In genomic region chr11:113435190-113435968, GRCh38 we compare ENCODE assay signal across 37 cellular contexts. TPM values are rescaled to one million over a fixed set of nuclear protein-coding genes. Genes with fewer than 3 reads are reported as not detected.
"Had no signal": no experiment of that assay in that cellular context is flagged by ENCODE, and none has a peak within 500 bp of the region (broad histone marks: within the 10 kb centered on the region; RNA-seq: fewer than 3 reads in every experiment).

No MANE protein-coding gene starts in this region.

- H3K27me3 ChIP-seq: brain microvascular endothelial cell, cardiac muscle cell, SJCRH30 had no signal

- H3K4me3 Mint-ChIP-seq: activated CD4-positive, alpha-beta memory T cell treated with anti-CD3 and anti-CD28 coated beads, Interleukin-2, amount 10 ng/mL, durations not matched to agents 7 days and 5 days; activated CD8-positive, alpha-beta memory T cell treated with anti-CD3 and anti-CD28 coated beads, Interleukin-2, amount 10 ng/mL, durations not matched to agents 7 days and 5 days; activated naive CD4-positive, alpha-beta T cell treated with anti-CD3 and anti-CD28 coated beads, Interleukin-2, amount 10 ng/mL, durations not matched to agents 7 days and 5 days; activated naive CD8-positive, alpha-beta T cell; activated naive CD8-positive, alpha-beta T cell treated with anti-CD3 and anti-CD28 coated beads, Interleukin-2, amount 50 U/mL, for 24 hours had no signal

- H3K27ac Mint-ChIP-seq: activated CD4-positive, alpha-beta memory T cell treated with anti-CD3 and anti-CD28 coated beads, Interleukin-2, amount 10 ng/mL, durations not matched to agents 7 days and 5 days; activated CD8-positive, alpha-beta memory T cell treated with anti-CD3 and anti-CD28 coated beads, Interleukin-2, amount 10 ng/mL, durations not matched to agents 7 days and 5 days; activated naive CD4-positive, alpha-beta T cell treated with anti-CD3 and anti-CD28 coated beads, Interleukin-2, amount 10 ng/mL, durations not matched to agents 7 days and 5 days; activated naive CD8-positive, alpha-beta T cell; activated naive CD8-positive, alpha-beta T cell treated with anti-CD3 and anti-CD28 coated beads, Interleukin-2, amount 50 U/mL, for 24 hours had no signal

- H3K9me3 Mint-ChIP-seq: activated CD4-positive, alpha-beta memory T cell treated with anti-CD3 and anti-CD28 coated beads, Interleukin-2, amount 10 ng/mL, durations not matched to agents 7 days and 5 days; activated naive CD4-positive, alpha-beta T cell treated with anti-CD3 and anti-CD28 coated beads, Interleukin-2, amount 10 ng/mL, durations not matched to agents 7 days and 5 days; activated naive CD8-positive, alpha-beta T cell treated with anti-CD3 and anti-CD28 coated beads, Interleukin-2, amount 50 U/mL, for 24 hours had no signal

- H3K27ac ChIP-seq: brain microvascular endothelial cell, cardiac muscle cell, SJCRH30, SK-N-MC, WERI-Rb-1 had no signal

- ATAC-seq: activated CD8-positive, alpha-beta memory T cell treated with anti-CD3 and anti-CD28 coated beads, Interleukin-2, amount 10 ng/mL, durations not matched to agents 7 days and 5 days; activated naive CD8-positive, alpha-beta T cell treated with anti-CD3 and anti-CD28 coated beads, Interleukin-2, amount 50 U/mL, for 24 hours had no signal

- DNase-seq: activated CD4-positive, alpha-beta memory T cell treated with anti-CD3 and anti-CD28 coated beads, Interleukin-2, amount 10 ng/mL, durations not matched to agents 7 days and 5 days; activated CD4-positive, alpha-beta T cell treated with anti-CD3 and anti-CD28 coated beads for 1 hour; activated CD4-positive, alpha-beta T cell treated with anti-CD3 and anti-CD28 coated beads for 48 hours; activated CD4-positive, CD25-positive, alpha-beta regulatory T cell; activated CD8-positive, alpha-beta memory T cell treated with anti-CD3 and anti-CD28 coated beads for 24 hours; activated CD8-positive, alpha-beta memory T cell treated with anti-CD3 and anti-CD28 coated beads, Interleukin-2, amount 10 ng/mL, durations not matched to agents 7 days and 5 days; activated CD8-positive, alpha-beta memory T cell treated with anti-CD3 and anti-CD28 coated beads, Interleukin-2, amount 50 U/mL, for 48 hours; activated effector memory CD4-positive, alpha-beta T cell treated with Interleukin-2 at 50 U/mL for 16 hours; activated naive CD4-positive, alpha-beta T cell treated with anti-CD3 and anti-CD28 coated beads, Interleukin-2, amount 10 ng/mL, durations not matched to agents 7 days and 5 days; activated naive CD8-positive, alpha-beta T cell treated with anti-CD3 and anti-CD28 coated beads, Interleukin-2, amount 50 U/mL, for 24 hours; activated T-cell treated with anti-CD3 and anti-CD28 coated beads, Interleukin-2, amount 50 U/mL, for 48 hours; brain microvascular endothelial cell; Kasumi-1; KG1; MM.1S; MV-4-11; NCI-H1092; NCI-H1417; NCI-H146; NCI-H187; NCI-H2029 treated with DMSO at 0.1 percent for 48 hours; NCI-H2107; NCI-H2171; NCI-H510A; NCI-H526; NCI-H748 treated with DMSO at 0.1 percent for 48 hours; NK-92 treated with Interleukin-12 subunit alpha and Interleukin-12 subunit beta, amount 100 ng/mL, for 24 hours; OCI-M1; SHP77; SJCRH30; T1000; WERI-Rb-1 had no signal

- H3K27me3 Mint-ChIP-seq: activated naive CD8-positive, alpha-beta T cell had no signal

- H3K4me1 Mint-ChIP-seq: activated naive CD4-positive, alpha-beta T cell treated with anti-CD3 and anti-CD28 coated beads, Interleukin-2, amount 10 ng/mL, durations not matched to agents 7 days and 5 days; activated naive CD8-positive, alpha-beta T cell treated with anti-CD3 and anti-CD28 coated beads, Interleukin-2, amount 50 U/mL, for 24 hours had no signal

- H3K9me3 ChIP-seq: SJCRH30 had no signal

- H3K36me3 ChIP-seq: brain microvascular endothelial cell, cardiac muscle cell, SJCRH30, WERI-Rb-1 had no signal

- H3K36me3 Mint-ChIP-seq: activated CD8-positive, alpha-beta memory T cell treated with anti-CD3 and anti-CD28 coated beads, Interleukin-2, amount 10 ng/mL, durations not matched to agents 7 days and 5 days; activated naive CD4-positive, alpha-beta T cell treated with anti-CD3 and anti-CD28 coated beads, Interleukin-2, amount 10 ng/mL, durations not matched to agents 7 days and 5 days; activated naive CD8-positive, alpha-beta T cell had no signal

- H3K4me3 ChIP-seq: cardiac muscle cell, SJCRH30, SK-N-MC had no signal

RNA-seq across cellular contexts. Expression of gene DRD2, which starts 39.8 kb away (rescaled TPM):
- total RNA-seq: T-helper 1 cell treated with Interleukin-12 subunit alpha and Interleukin-12 subunit beta and Interleukin-4 antibody, amounts not matched to agents 30 ng/mL and 1 ng/mL, for 36 hours; T-helper 2 cell treated with Interferon-gamma antibody and Interleukin-4, amounts not matched to agents 100 ng/mL and 5 ng/mL, for 36 hours had no signal

RNA-seq across cellular contexts. Expression of gene ANKK1, which starts 47.8 kb away (rescaled TPM):
- total RNA-seq: activated CD4-positive, alpha-beta memory T cell treated with anti-CD3 and anti-CD28 coated beads, Interleukin-2, amount 10 ng/mL, durations not matched to agents 7 days and 5 days; SJCRH30; T-helper 2 cell treated with Interferon-gamma antibody and Interleukin-4, amounts not matched to agents 100 ng/mL and 5 ng/mL, for 36 hours had no signal
- polyA plus RNA-seq: cardiac muscle cell had no signal
